In genomic region chr4:34091451-34091850, GRCh38 we compare ENCODE assay signal across 34 cellular contexts.
"Had no signal": no experiment of that assay in that cellular context is flagged by ENCODE, and none has a peak within 500 bp of the region (broad histone marks: within the 10 kb centered on the region; RNA-seq: fewer than 3 reads in every experiment).

No MANE protein-coding gene starts in this region.

- H3K27me3 ChIP-seq: adrenal gland, body of pancreas, gastroesophageal sphincter, hepatocyte, pancreas, sigmoid colon, stomach, thyroid gland, upper lobe of left lung, vagina had no signal

- H3K9me3 Mint-ChIP-seq: activated naive CD8-positive, alpha-beta T cell treated with anti-CD3 and anti-CD28 coated beads for 36 hours; neural crest cell had no signal

- H3K27ac ChIP-seq: adrenal gland, body of pancreas, gastroesophageal sphincter, hepatocyte, pancreas, psoas muscle, sigmoid colon, stomach, thyroid gland, upper lobe of left lung, vagina, VCaP had no signal

- H3K36me3 ChIP-seq: adrenal gland, gastroesophageal sphincter, pancreas, sigmoid colon, stomach, thyroid gland, upper lobe of left lung, vagina had no signal

- H3K4me3 Mint-ChIP-seq: activated naive CD4-positive, alpha-beta T cell treated with anti-CD3 and anti-CD28 coated beads for 36 hours; activated naive CD8-positive, alpha-beta T cell treated with anti-CD3 and anti-CD28 coated beads for 36 hours; memory B cell; naive thymus-derived CD8-positive, alpha-beta T cell; neural crest cell; stimulated activated memory B cell treated with anti-CD40 and anti-IgM and Interleukin-4, amounts not matched to agents 10 μg/mL and 1 μg/mL and 100 μg/mL, for 72 hours; T-helper 1 cell treated with Interleukin-12 subunit alpha and Interleukin-12 subunit beta and Interleukin-4 antibody, amounts not matched to agents 30 μg/mL and 1 μg/mL, for 36 hours had no signal

- H3K79me2 ChIP-seq: hepatocyte had no signal

- H3K27me3 Mint-ChIP-seq: activated naive CD8-positive, alpha-beta T cell treated with anti-CD3 and anti-CD28 coated beads for 36 hours; memory B cell; naive thymus-derived CD8-positive, alpha-beta T cell; stimulated activated memory B cell treated with anti-CD40 and anti-IgM and Interleukin-4, amounts not matched to agents 10 μg/mL and 1 μg/mL and 100 μg/mL, for 72 hours had no signal

- H2AFZ ChIP-seq: hepatocyte had no signal

- H3K4me3 ChIP-seq: adrenal gland, body of pancreas, gastroesophageal sphincter, hepatocyte, pancreas, psoas muscle, sigmoid colon, stomach, thyroid gland, upper lobe of left lung, vagina had no signal

- ATAC-seq: activated CD4-positive, CD25-positive, alpha-beta regulatory T cell treated with anti-CD3 and anti-CD28 coated beads, Interleukin-2, amount 50 U/mL, for 24 hours; body of pancreas; gastroesophageal sphincter; left colon; naive thymus-derived CD8-positive, alpha-beta T cell; pancreas; psoas muscle; stimulated activated memory B cell treated with anti-CD40 and anti-IgM and Interleukin-4, amounts not matched to agents 10 μg/mL and 1 μg/mL and 100 μg/mL, for 72 hours had no signal

- DNase-seq: activated CD4-positive, alpha-beta T cell treated with anti-CD3 and anti-CD28 coated beads for 48 hours; activated CD4-positive, alpha-beta T cell treated with anti-CD3 and anti-CD28 coated beads, Interleukin-2, amount 50 U/mL, for 48 hours; activated CD8-positive, alpha-beta memory T cell treated with anti-CD3 and anti-CD28 coated beads for 24 hours; activated effector memory CD4-positive, alpha-beta T cell treated with Interleukin-2 at 50 U/mL for 16 hours; activated naive CD4-positive, alpha-beta T cell treated with anti-CD3 and anti-CD28 coated beads for 36 hours; activated naive CD8-positive, alpha-beta T cell treated with anti-CD3 and anti-CD28 coated beads for 36 hours; adrenal gland; aorta; body of pancreas; cortex of kidney; kidney; left colon; naive thymus-derived CD8-positive, alpha-beta T cell; nucleus accumbens; pancreas; psoas muscle; sigmoid colon; small intestine; stimulated activated CD4-positive, alpha-beta T cell treated with anti-CD3 and anti-CD28 coated beads, Interleukin-1b, Interleukin-23, amount 100 ng/mL, for 48 hours; stimulated activated CD4-positive, alpha-beta T cell treated with anti-CD3 and anti-CD28 coated beads, Interleukin-4, amount 100 ng/mL, for 4 hours; stimulated activated CD8-positive, alpha-beta memory T cell treated with anti-CD3 and anti-CD28 coated beads, Interleukin-4, amount 100 ng/mL, for 48 hours; stomach; T-helper 9 cell; thyroid gland; upper lobe of left lung had no signal

- H3K27ac Mint-ChIP-seq: activated naive CD4-positive, alpha-beta T cell treated with anti-CD3 and anti-CD28 coated beads for 36 hours; activated naive CD8-positive, alpha-beta T cell treated with anti-CD3 and anti-CD28 coated beads for 36 hours; memory B cell; naive thymus-derived CD8-positive, alpha-beta T cell; stimulated activated memory B cell treated with anti-CD40 and anti-IgM and Interleukin-4, amounts not matched to agents 10 μg/mL and 1 μg/mL and 100 μg/mL, for 72 hours; T-helper 1 cell treated with Interleukin-12 subunit alpha and Interleukin-12 subunit beta and Interleukin-4 antibody, amounts not matched to agents 30 μg/mL and 1 μg/mL, for 36 hours had no signal

- H3K4me1 ChIP-seq: adrenal gland, body of pancreas, gastroesophageal sphincter, pancreas, psoas muscle, sigmoid colon, stomach, thyroid gland, upper lobe of left lung, vagina had no signal

- H3K9me3 ChIP-seq: adrenal gland, body of pancreas, gastroesophageal sphincter, pancreas, psoas muscle, sigmoid colon, stomach, thyroid gland, upper lobe of left lung, vagina had no signal

- H3K4me2 ChIP-seq: hepatocyte had no signal

- H3K4me1 Mint-ChIP-seq: activated naive CD8-positive, alpha-beta T cell treated with anti-CD3 and anti-CD28 coated beads for 36 hours; memory B cell; naive thymus-derived CD8-positive, alpha-beta T cell; neural crest cell; stimulated activated memory B cell treated with anti-CD40 and anti-IgM and Interleukin-4, amounts not matched to agents 10 μg/mL and 1 μg/mL and 100 μg/mL, for 72 hours had no signal
